Comparison of ENCODE assay signal across 19 cellular contexts in the genomic region with DNA sequence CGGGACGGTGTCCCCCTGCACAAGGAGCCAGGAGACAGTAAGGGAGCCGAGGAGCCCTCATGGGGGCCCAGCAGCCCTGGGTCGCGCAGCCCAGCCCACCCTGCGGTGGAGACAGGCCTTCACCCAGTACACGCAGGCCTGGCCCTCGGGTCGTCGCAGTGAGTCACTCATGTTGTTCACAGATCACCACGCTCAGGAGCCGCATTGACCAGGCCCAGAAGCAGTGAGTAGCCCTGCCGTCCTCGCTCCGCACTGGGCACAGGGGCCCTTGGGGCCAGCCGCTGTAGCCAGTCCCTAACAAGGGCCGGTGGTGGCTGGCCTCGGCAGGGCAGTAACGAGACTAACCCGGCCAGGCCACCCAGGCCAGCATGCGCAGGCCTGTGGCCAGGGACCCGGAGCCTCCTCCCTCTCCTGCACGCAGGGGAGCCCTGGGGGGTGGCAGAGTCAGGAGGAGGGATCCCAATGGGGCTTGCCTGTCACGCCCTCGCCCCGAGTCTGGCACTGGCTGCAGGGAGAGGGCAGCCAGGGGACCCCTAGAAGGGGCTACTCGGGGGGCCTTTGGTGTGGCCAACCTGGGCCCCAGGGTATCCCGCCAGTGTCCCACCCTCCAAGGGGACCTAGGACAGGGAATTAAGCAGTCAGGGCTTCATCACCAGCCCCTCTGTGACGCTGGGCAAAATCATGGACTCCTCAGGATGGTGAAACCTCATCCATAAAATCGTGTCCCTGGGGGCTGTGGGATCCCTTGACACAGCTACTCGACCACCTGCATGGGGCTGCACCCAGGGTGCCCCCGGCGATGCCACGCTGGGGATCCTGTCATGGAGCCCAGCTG. TPM values are rescaled to one million over a fixed set of nuclear protein-coding genes. Genes with fewer than 3 reads are reported as not detected.
DNase-seq lines count a peak whose midpoint lies in the region; ATAC-seq and TF ChIP-seq lines count a peak whose summit lies in the region.
"Had no signal": no experiment of that assay in that cellular context is flagged by ENCODE, and none has a peak within 500 bp of the region (broad histone marks: within the 10 kb centered on the region; RNA-seq: fewer than 3 reads in every experiment).

No MANE protein-coding gene starts in this region.

- POLR2A ChIA-PET in WTC11 (lab: Charles Lee), result no interaction called here

- CTCF ChIA-PET in WTC11 (lab: Charles Lee), result interaction anchor here (0.7 to 1.7 kb wide), 6 partner anchors 10 to 243 kb away, joined by 3 to 7 read pairs (median 4); partner anchors contain the start of gene MRPL23

- no peak overlapping the region for H3K27ac Mint-ChIP-seq in WTC11
- H3K27ac Mint-ChIP-seq: activated T-cell treated with anti-CD3 and anti-CD28 coated beads, Interleukin-2, amount 50 U/mL, for 24 hours had no signal

- no peaks in the 10 kb centered on the region for H3K36me3 ChIP-seq in sigmoid colon
- H3K36me3 ChIP-seq: adrenal gland, SJSA1 had no signal

- H3K9me3 Mint-ChIP-seq in WTC11, result no peaks in the 10 kb centered on the region
- H3K9me3 Mint-ChIP-seq: activated T-cell treated with anti-CD3 and anti-CD28 coated beads, Interleukin-2, amount 50 U/mL, for 24 hours; central memory CD8-positive, alpha-beta T cell had no signal

- no peaks in the 10 kb centered on the region for H3K9me3 ChIP-seq in sigmoid colon
- H3K9me3 ChIP-seq: adrenal gland, SJSA1 had no signal

- H3K4me3 ChIP-seq in sigmoid colon, result no peak overlapping the region
- H3K4me3 ChIP-seq: adrenal gland, SJSA1 had no signal

- peaks cover 0 to 6% (median 3%) of the 10 kb centered on the region in 4 donors for H3K4me1 ChIP-seq in sigmoid colon
- H3K4me1 ChIP-seq: adrenal gland had no signal

- peaks cover 0 to 5% (median 0%) of the 10 kb centered on the region in 3 donors for H3K27me3 ChIP-seq in sigmoid colon
- H3K27me3 ChIP-seq: adrenal gland, SJSA1 had no signal

- DNase-seq in activated gamma-delta T cell treated with Interleukin-2 at 50 U/mL for 16 hours (peak; percentile 2), activated gamma-delta T cell (lab: John Stamatoyannopoulos, UW) (no peak), WTC11 (ENCODE audit: low spot score) (peak; percentile 8), left colon (peak; percentile 3 to 21), sigmoid colon (peak; percentile 63), NCI-H774 (lab: John Stamatoyannopoulos, UW) (no peak), kidney tubule cell (ENCODE audit: low spot score) (no peak)
- DNase-seq: activated T-cell treated with anti-CD3 and anti-CD28 coated beads, Interleukin-2, amount 50 U/mL, for 24 hours; hypothalamus; NCI-H446 treated with DMSO at 0.1 percent for 48 hours; stimulated activated CD4-positive, alpha-beta T cell treated with anti-CD3 and anti-CD28 coated beads, Interleukin-2, amount 100 ng/mL, for 24 hours; T-helper 9 cell had no signal

- ATAC-seq in WTC11, result no peak
- ATAC-seq in left colon, result no peak
- ATAC-seq in HG02973 (IDR thresholded peaks at IDR 0.05; ENCODE audit: unreplicated experiment), result no peak

- no peak overlapping the region for H3K27ac ChIP-seq in sigmoid colon
- H3K27ac ChIP-seq: adrenal gland, SJSA1 had no signal

- H3K4me3 Mint-ChIP-seq in WTC11, result no peak overlapping the region
- H3K4me3 Mint-ChIP-seq: activated T-cell treated with anti-CD3 and anti-CD28 coated beads, Interleukin-2, amount 50 U/mL, for 24 hours; central memory CD8-positive, alpha-beta T cell had no signal

- no peaks in the 10 kb centered on the region; the same call in 1 of the 2 replicates for H3K27me3 Mint-ChIP-seq in WTC11 (ENCODE audit: low read depth)
- H3K27me3 Mint-ChIP-seq: activated T-cell treated with anti-CD3 and anti-CD28 coated beads, Interleukin-2, amount 50 U/mL, for 24 hours; central memory CD8-positive, alpha-beta T cell had no signal

- 81 to 91% methylated on average over 34 of the region's 34 CpGs for WGBS in sigmoid colon, 2 donors

- H3K4me1 Mint-ChIP-seq in WTC11, result no peaks in the 10 kb centered on the region

- TF ChIP-seq EP300 in sigmoid colon (IDR thresholded peaks at IDR 0.05), result no peak

- TF ChIP-seq POLR2A in sigmoid colon (IDR thresholded peaks at IDR 0.05), result no peak

- intact Hi-C loops in left colon (cut with DNase I, micrococcal nuclease) (no loop called here), sigmoid colon (cut with DNase I) (no loop called here)

- H3K36me3 Mint-ChIP-seq in WTC11, result no peaks in the 10 kb centered on the region

- TF ChIP-seq CTCF in WTC11 (IDR thresholded peaks at IDR 0.05) (no peak), sigmoid colon (IDR thresholded peaks at IDR 0.05) (no peak)

TF ChIP-seq in WTC11, 78 proteins besides CTCF, POLR2A, EP300 and RAD21:
- TF ChIP-seq ESRRA (CRISPR knock-in tag; IDR thresholded peaks at IDR 0.05; ENCODE audit: borderline replicate concordance) (no peak), CDX4 (CRISPR knock-in tag; IDR thresholded peaks at IDR 0.05; ENCODE audit: borderline replicate concordance) (no peak)

RNA-seq across cellular contexts. Expression of gene MRPL23, which starts 10.1 kb away (rescaled TPM):
- total RNA-seq in WTC11 (2021), result 59.4 to 73.0 TPM (median 61.0 TPM) in 3 replicates
- 10 to 100 TPM; 65.8 to 79.0 TPM for total RNA-seq in left colon
- 100 to 1,000 TPM in 1 of 4 donors, 10 to 100 TPM in 3; 61.2 to 132 (median 73.3) TPM for total RNA-seq in sigmoid colon
- 100 to 1,000 TPM in 2 of 3 donors, 10 to 100 TPM in 1; 63.3 to 189 (median 132) TPM for polyA plus RNA-seq in sigmoid colon

RNA-seq across cellular contexts. Expression of gene TNNT3, which starts 17.5 kb away (rescaled TPM):
- total RNA-seq in WTC11 (2021) (not detected in 3 replicates), left colon (under 1 TPM in 1 of 2 donors, not detected in 1; 0.73 TPM), sigmoid colon (10 to 100 TPM in 1 of 4 donors, 1 to 10 TPM in 2, not detected in 1; 4.3 to 17.2 (median 4.4) TPM)
- polyA plus RNA-seq in sigmoid colon, result 1 to 10 TPM; 1.2 to 8.4 (median 2.3) TPM
- total RNA-seq: MCF 10A had no signal
- polyA plus RNA-seq: AG04450 had no signal

RNA-seq across cellular contexts. Expression of gene PRR33, which starts 45.3 kb away (rescaled TPM):
- total RNA-seq in WTC11 (2021) (not detected in 3 replicates), left colon (not detected), sigmoid colon (not detected)
- under 1 TPM in 1 of 3 donors, not detected in 2; 0.13 TPM for polyA plus RNA-seq in sigmoid colon
- total RNA-seq: lower leg skin, MCF 10A, SJSA1 had no signal
- polyA plus RNA-seq: AG04450 had no signal

Comparison
In these comparisons a context has a peak if more than half of its experiments do, and no peak if none do; other contexts are left out.
1. DNase-seq: peak in activated gamma-delta T cell treated with Interleukin-2 at 50 U/mL for 16 hours (single experiment), WTC11 (single experiment), left colon (2 of 2) and sigmoid colon (single experiment); none in activated gamma-delta T cell (single experiment), NCI-H774 (single experiment) and kidney tubule cell (single experiment).